ENCODE assay signal across 1 cellular context in the genomic region with DNA sequence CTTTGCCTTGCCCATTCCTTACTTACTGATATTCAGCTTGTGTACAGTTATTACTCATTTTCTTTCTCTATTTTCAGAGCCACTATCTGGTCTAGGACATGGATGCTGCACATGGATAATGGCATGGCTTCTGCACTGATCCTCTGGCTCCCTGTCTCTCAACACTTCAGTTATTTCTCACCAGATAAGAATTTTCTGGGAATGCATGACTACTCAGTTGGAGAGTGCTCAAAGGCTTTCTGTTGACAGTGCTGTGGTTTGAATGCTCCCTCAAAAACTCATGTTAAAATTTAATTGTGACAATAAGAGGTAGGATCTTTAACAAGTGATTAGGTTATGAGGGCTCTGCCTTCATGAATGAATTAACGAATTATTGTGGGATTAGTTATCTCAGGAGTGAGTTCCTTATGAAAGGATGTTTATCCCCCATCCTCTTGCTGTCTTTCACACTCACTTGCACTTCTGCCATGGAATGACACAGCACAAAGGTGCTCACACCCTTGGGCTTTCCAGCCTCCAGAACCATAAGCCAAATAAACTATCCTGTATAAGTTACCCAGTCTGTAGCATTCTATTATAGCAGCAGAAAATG.
TF ChIP-seq lines count a peak whose summit lies in the region.

No MANE protein-coding gene starts in this region.

TF ChIP-seq in K562, 482 proteins besides CTCF, POLR2A, EP300 and RAD21 (continued from another document and continues in another):
- TF ChIP-seq, protein P1, sequence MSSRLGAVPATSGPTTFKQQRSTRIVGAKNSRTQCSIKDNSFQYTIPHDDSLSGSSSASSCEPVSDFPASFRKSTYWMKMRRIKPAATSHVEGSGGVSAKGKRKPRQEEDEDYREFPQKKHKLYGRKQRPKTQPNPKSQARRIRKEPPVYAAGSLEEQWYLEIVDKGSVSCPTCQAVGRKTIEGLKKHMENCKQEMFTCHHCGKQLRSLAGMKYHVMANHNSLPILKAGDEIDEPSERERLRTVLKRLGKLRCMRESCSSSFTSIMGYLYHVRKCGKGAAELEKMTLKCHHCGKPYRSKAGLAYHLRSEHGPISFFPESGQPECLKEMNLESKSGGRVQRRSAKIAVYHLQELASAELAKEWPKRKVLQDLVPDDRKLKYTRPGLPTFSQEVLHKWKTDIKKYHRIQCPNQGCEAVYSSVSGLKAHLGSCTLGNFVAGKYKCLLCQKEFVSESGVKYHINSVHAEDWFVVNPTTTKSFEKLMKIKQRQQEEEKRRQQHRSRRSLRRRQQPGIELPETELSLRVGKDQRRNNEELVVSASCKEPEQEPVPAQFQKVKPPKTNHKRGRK (tag; IDR thresholded peaks at IDR 0.05) = no peak
- TF ChIP-seq E2F3 (CRISPR knock-in tag; IDR thresholded peaks at IDR 0.05) = no peak
- no peak for TF ChIP-seq LARP7 (IDR thresholded peaks at IDR 0.05)
- peak; percentile 77 for TF ChIP-seq GATA2 (CRISPR knock-in tag; IDR thresholded peaks at IDR 0.05)
- no peak for TF ChIP-seq ILF3 (IDR thresholded peaks at IDR 0.05; ENCODE audit: borderline replicate concordance)
- no peak for TF ChIP-seq HNRNPH1 (optimal IDR thresholded peaks at IDR 0.05; ENCODE audit: low read depth, low read length)
- TF ChIP-seq NR3C1 (CRISPR knock-in tag; IDR thresholded peaks at IDR 0.05) = no peak
- no peak for TF ChIP-seq NCOA4 (IDR thresholded peaks at IDR 0.05; ENCODE audit: partially characterized antibody)
- TF ChIP-seq NR2C2 (CRISPR knock-in tag; IDR thresholded peaks at IDR 0.05) = no peak
- no peak for TF ChIP-seq NR2C2 (tag; IDR thresholded peaks at IDR 0.05)
- TF ChIP-seq ZNF75A (CRISPR knock-in tag; IDR thresholded peaks at IDR 0.05) = no peak
- TF ChIP-seq ZNF76 (CRISPR knock-in tag; IDR thresholded peaks at IDR 0.05; ENCODE audit: borderline replicate concordance) = no peak
- TF ChIP-seq ZNF561 (CRISPR knock-in tag; conservative IDR thresholded peaks at IDR 0.05) = no peak
- no peak for TF ChIP-seq ZNF124 (CRISPR knock-in tag; IDR thresholded peaks at IDR 0.05)
- no peak for TF ChIP-seq NCOA2 (IDR thresholded peaks at IDR 0.05; ENCODE audit: partially characterized antibody in 2 of 2)
- no peak; the same call in 1 of the 2 replicates for TF ChIP-seq TEAD2 (tag; IDR thresholded peaks at IDR 0.05)
- TF ChIP-seq, protein P2, sequence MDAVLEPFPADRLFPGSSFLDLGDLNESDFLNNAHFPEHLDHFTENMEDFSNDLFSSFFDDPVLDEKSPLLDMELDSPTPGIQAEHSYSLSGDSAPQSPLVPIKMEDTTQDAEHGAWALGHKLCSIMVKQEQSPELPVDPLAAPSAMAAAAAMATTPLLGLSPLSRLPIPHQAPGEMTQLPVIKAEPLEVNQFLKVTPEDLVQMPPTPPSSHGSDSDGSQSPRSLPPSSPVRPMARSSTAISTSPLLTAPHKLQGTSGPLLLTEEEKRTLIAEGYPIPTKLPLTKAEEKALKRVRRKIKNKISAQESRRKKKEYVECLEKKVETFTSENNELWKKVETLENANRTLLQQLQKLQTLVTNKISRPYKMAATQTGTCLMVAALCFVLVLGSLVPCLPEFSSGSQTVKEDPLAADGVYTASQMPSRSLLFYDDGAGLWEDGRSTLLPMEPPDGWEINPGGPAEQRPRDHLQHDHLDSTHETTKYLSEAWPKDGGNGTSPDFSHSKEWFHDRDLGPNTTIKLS (IDR thresholded peaks at IDR 0.05; ENCODE audit: borderline replicate concordance, low read depth) = no peak
- TF ChIP-seq, protein P3, sequence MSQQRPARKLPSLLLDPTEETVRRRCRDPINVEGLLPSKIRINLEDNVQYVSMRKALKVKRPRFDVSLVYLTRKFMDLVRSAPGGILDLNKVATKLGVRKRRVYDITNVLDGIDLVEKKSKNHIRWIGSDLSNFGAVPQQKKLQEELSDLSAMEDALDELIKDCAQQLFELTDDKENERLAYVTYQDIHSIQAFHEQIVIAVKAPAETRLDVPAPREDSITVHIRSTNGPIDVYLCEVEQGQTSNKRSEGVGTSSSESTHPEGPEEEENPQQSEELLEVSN (IDR thresholded peaks at IDR 0.05; ENCODE audit: borderline replicate concordance in 1 of 2, extremely low read depth in 1 of 2, insufficient read depth in 1 of 2, insufficient read length in 1 of 2, low read depth in 1 of 2, low read length in 1 of 2, poor library complexity in 1 of 2, severe bottlenecking in 1 of 2) = no peak
- TF ChIP-seq THRAP3 (IDR thresholded peaks at IDR 0.05; ENCODE audit: borderline replicate concordance) = no peak
- TF ChIP-seq, protein P4, sequence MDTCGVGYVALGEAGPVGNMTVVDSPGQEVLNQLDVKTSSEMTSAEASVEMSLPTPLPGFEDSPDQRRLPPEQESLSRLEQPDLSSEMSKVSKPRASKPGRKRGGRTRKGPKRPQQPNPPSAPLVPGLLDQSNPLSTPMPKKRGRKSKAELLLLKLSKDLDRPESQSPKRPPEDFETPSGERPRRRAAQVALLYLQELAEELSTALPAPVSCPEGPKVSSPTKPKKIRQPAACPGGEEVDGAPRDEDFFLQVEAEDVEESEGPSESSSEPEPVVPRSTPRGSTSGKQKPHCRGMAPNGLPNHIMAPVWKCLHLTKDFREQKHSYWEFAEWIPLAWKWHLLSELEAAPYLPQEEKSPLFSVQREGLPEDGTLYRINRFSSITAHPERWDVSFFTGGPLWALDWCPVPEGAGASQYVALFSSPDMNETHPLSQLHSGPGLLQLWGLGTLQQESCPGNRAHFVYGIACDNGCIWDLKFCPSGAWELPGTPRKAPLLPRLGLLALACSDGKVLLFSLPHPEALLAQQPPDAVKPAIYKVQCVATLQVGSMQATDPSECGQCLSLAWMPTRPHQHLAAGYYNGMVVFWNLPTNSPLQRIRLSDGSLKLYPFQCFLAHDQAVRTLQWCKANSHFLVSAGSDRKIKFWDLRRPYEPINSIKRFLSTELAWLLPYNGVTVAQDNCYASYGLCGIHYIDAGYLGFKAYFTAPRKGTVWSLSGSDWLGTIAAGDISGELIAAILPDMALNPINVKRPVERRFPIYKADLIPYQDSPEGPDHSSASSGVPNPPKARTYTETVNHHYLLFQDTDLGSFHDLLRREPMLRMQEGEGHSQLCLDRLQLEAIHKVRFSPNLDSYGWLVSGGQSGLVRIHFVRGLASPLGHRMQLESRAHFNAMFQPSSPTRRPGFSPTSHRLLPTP (IDR thresholded peaks at IDR 0.05; ENCODE audit: borderline replicate concordance, extremely low read depth, insufficient read length) = no peak
- TF ChIP-seq, protein P5, sequence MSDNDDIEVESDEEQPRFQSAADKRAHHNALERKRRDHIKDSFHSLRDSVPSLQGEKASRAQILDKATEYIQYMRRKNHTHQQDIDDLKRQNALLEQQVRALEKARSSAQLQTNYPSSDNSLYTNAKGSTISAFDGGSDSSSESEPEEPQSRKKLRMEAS (CRISPR knock-in tag; IDR thresholded peaks at IDR 0.05) = no peak
- no peak for TF ChIP-seq ETS2 (tag; IDR thresholded peaks at IDR 0.05; ENCODE audit: borderline replicate concordance, poor library complexity, severe bottlenecking)
- TF ChIP-seq POU5F1 (IDR thresholded peaks at IDR 0.05; ENCODE audit: borderline replicate concordance, low read depth, low read length, partially characterized antibody) = no peak
- no peak for TF ChIP-seq ZNF174 (CRISPR knock-in tag; IDR thresholded peaks at IDR 0.05)
- no peak for TF ChIP-seq HDAC3 (IDR thresholded peaks at IDR 0.05; ENCODE audit: borderline replicate concordance, partially characterized antibody)
- TF ChIP-seq SNRNP70 (optimal IDR thresholded peaks at IDR 0.05; ENCODE audit: low read depth, low read length) = no peak
- no peak for TF ChIP-seq XRCC3 (IDR thresholded peaks at IDR 0.05)
- TF ChIP-seq KDM5B (IDR thresholded peaks at IDR 0.05; ENCODE audit: insufficient replicate concordance, low read depth, low read length) = no peak
- TF ChIP-seq TEAD1 (CRISPR knock-in tag; IDR thresholded peaks at IDR 0.05) = peak; percentile 31 to 49; a peak in 1 of 4 replicates
- TF ChIP-seq ZNF324 (CRISPR knock-in tag; IDR thresholded peaks at IDR 0.05) = no peak
- no peak; a peak in 1 of 4 replicates for TF ChIP-seq RCOR1 (IDR thresholded peaks at IDR 0.05; ENCODE audit: borderline replicate concordance in 1 of 2, low read depth in 2 of 2, low read length in 2 of 2)
- TF ChIP-seq ZBTB17 (CRISPR knock-in tag; IDR thresholded peaks at IDR 0.05) = no peak
- no peak for TF ChIP-seq MED1 (CRISPR knock-in tag; IDR thresholded peaks at IDR 0.05; ENCODE audit: borderline replicate concordance)
- no peak for TF ChIP-seq ZZZ3 (IDR thresholded peaks at IDR 0.05)
- TF ChIP-seq, protein P6, sequence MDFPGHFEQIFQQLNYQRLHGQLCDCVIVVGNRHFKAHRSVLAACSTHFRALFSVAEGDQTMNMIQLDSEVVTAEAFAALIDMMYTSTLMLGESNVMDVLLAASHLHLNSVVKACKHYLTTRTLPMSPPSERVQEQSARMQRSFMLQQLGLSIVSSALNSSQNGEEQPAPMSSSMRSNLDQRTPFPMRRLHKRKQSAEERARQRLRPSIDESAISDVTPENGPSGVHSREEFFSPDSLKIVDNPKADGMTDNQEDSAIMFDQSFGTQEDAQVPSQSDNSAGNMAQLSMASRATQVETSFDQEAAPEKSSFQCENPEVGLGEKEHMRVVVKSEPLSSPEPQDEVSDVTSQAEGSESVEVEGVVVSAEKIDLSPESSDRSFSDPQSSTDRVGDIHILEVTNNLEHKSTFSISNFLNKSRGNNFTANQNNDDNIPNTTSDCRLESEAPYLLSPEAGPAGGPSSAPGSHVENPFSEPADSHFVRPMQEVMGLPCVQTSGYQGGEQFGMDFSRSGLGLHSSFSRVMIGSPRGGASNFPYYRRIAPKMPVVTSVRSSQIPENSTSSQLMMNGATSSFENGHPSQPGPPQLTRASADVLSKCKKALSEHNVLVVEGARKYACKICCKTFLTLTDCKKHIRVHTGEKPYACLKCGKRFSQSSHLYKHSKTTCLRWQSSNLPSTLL (IDR thresholded peaks at IDR 0.05) = no peak
- TF ChIP-seq MYBL2 (IDR thresholded peaks at IDR 0.05; ENCODE audit: low read depth) = no peak
- TF ChIP-seq MYBL2 (CRISPR knock-in tag; IDR thresholded peaks at IDR 0.05; ENCODE audit: borderline replicate concordance) = no peak
- TF ChIP-seq MEF2D (tag; conservative IDR thresholded peaks at IDR 0.05; ENCODE audit: low read depth) = no peak
- TF ChIP-seq SMARCC2 (IDR thresholded peaks at IDR 0.05; ENCODE audit: low read depth) = peak; percentile 53; the same call in 1 of the 2 replicates
- TF ChIP-seq MYNN (IDR thresholded peaks at IDR 0.05) = no peak
- TF ChIP-seq MYNN (CRISPR knock-in tag; IDR thresholded peaks at IDR 0.05) = no peak
- TF ChIP-seq ZNF57 (CRISPR knock-in tag; IDR thresholded peaks at IDR 0.05) = no peak
- TF ChIP-seq ZNF79 (CRISPR knock-in tag; IDR thresholded peaks at IDR 0.05; ENCODE audit: low read depth) = no peak
- TF ChIP-seq SREBF2 (CRISPR knock-in tag; IDR thresholded peaks at IDR 0.05) = no peak
- TF ChIP-seq, protein P7, sequence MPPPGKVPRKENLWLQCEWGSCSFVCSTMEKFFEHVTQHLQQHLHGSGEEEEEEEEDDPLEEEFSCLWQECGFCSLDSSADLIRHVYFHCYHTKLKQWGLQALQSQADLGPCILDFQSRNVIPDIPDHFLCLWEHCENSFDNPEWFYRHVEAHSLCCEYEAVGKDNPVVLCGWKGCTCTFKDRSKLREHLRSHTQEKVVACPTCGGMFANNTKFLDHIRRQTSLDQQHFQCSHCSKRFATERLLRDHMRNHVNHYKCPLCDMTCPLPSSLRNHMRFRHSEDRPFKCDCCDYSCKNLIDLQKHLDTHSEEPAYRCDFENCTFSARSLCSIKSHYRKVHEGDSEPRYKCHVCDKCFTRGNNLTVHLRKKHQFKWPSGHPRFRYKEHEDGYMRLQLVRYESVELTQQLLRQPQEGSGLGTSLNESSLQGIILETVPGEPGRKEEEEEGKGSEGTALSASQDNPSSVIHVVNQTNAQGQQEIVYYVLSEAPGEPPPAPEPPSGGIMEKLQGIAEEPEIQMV (tag; conservative IDR thresholded peaks at IDR 0.05; ENCODE audit: low read depth) = no peak
- no peak for TF ChIP-seq IRF2 (CRISPR knock-in tag; IDR thresholded peaks at IDR 0.05)
- no peak for TF ChIP-seq ZNF217 (CRISPR knock-in tag; IDR thresholded peaks at IDR 0.05)
- peak; percentile 65 for TF ChIP-seq SMAD4 (CRISPR knock-in tag; conservative IDR thresholded peaks at IDR 0.05)
- TF ChIP-seq, protein P8, sequence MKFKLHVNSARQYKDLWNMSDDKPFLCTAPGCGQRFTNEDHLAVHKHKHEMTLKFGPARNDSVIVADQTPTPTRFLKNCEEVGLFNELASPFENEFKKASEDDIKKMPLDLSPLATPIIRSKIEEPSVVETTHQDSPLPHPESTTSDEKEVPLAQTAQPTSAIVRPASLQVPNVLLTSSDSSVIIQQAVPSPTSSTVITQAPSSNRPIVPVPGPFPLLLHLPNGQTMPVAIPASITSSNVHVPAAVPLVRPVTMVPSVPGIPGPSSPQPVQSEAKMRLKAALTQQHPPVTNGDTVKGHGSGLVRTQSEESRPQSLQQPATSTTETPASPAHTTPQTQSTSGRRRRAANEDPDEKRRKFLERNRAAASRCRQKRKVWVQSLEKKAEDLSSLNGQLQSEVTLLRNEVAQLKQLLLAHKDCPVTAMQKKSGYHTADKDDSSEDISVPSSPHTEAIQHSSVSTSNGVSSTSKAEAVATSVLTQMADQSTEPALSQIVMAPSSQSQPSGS (CRISPR knock-in tag; IDR thresholded peaks at IDR 0.05) = no peak
- TF ChIP-seq KHSRP (IDR thresholded peaks at IDR 0.05) = no peak
- TF ChIP-seq DNMT1 (IDR thresholded peaks at IDR 0.05) = no peak
- TF ChIP-seq BRF1 (IDR thresholded peaks at IDR 0.05; ENCODE audit: borderline replicate concordance, extremely low read depth, insufficient read length) = no peak
- no peak for TF ChIP-seq YY1 (IDR thresholded peaks at IDR 0.05; ENCODE audit: borderline replicate concordance in 1 of 3, control insufficient read depth in 1 of 3, extremely low read depth in 1 of 3, insufficient read depth in 3 of 3, insufficient read length in 1 of 3, insufficient replicate concordance in 2 of 3, low read depth in 1 of 3, low read length in 2 of 3)
- TF ChIP-seq CHD2 (IDR thresholded peaks at IDR 0.05; ENCODE audit: low read depth, low read length) = no peak
- no peak for TF ChIP-seq POLR3A (IDR thresholded peaks at IDR 0.05; ENCODE audit: borderline replicate concordance, extremely low read depth, insufficient read depth, insufficient read length)
- no peak for TF ChIP-seq KAT7 (CRISPR knock-in tag; IDR thresholded peaks at IDR 0.05; ENCODE audit: borderline replicate concordance)
- peak; percentile 65; the same call in 1 of the 2 replicates for TF ChIP-seq ZNF175 (CRISPR knock-in tag; IDR thresholded peaks at IDR 0.05; ENCODE audit: low read depth)
- TF ChIP-seq POLR2AphosphoS2 (IDR thresholded peaks at IDR 0.05; ENCODE audit: low read length) = no peak
- TF ChIP-seq, protein P9, sequence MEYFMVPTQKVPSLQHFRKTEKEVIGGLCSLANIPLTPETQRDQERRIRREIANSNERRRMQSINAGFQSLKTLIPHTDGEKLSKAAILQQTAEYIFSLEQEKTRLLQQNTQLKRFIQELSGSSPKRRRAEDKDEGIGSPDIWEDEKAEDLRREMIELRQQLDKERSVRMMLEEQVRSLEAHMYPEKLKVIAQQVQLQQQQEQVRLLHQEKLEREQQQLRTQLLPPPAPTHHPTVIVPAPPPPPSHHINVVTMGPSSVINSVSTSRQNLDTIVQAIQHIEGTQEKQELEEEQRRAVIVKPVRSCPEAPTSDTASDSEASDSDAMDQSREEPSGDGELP (CRISPR knock-in tag; IDR thresholded peaks at IDR 0.05; ENCODE audit: borderline replicate concordance) = no peak
- TF ChIP-seq FOSL1 (tag; conservative IDR thresholded peaks at IDR 0.05) = peak; percentile 81
